1 cellular context compared by ENCODE assay signal in genomic region chr7:92773808-92774207, GRCh38.
TF ChIP-seq lines count a peak whose summit lies in the region.

No MANE protein-coding gene starts in this region.

TF ChIP-seq in IMR-90, 13 proteins besides CTCF, POLR2A, EP300 and RAD21 (continued from another document):
- no peak for TF ChIP-seq ELK1 (IDR thresholded peaks at IDR 0.05; ENCODE audit: borderline replicate concordance, low read depth, low read length)
- TF ChIP-seq USF2 (IDR thresholded peaks at IDR 0.05; ENCODE audit: low read depth, low read length) = no peak
- no peak for TF ChIP-seq NFE2L2 (IDR thresholded peaks at IDR 0.05; ENCODE audit: low read depth, low read length)
- no peak for TF ChIP-seq MAFK (IDR thresholded peaks at IDR 0.05; ENCODE audit: low read depth, low read length)
- no peak for TF ChIP-seq RCOR1 (IDR thresholded peaks at IDR 0.05; ENCODE audit: insufficient replicate concordance, low read length)
- TF ChIP-seq RFX5 (IDR thresholded peaks at IDR 0.05; ENCODE audit: low read depth, low read length) = no peak
